22 cellular contexts compared by ENCODE assay signal in genomic region chrX:153628665-153629064, GRCh38. TPM values are rescaled to one million over a fixed set of nuclear protein-coding genes. Genes with fewer than 3 reads are reported as not detected.
DNase-seq lines count a peak whose midpoint lies in the region; ATAC-seq, FAIRE-seq and TF ChIP-seq lines count a peak whose summit lies in the region.
"Had no signal": no experiment of that assay in that cellular context is flagged by ENCODE, and none has a peak within 500 bp of the region (broad histone marks: within the 10 kb centered on the region; RNA-seq: fewer than 3 reads in every experiment).

No MANE protein-coding gene starts in this region.

- H3K36me3 ChIP-seq in BLaER1 (no peaks in the 10 kb centered on the region), WERI-Rb-1 (no peaks in the 10 kb centered on the region), HepG2 (replicated peaks in 1 of 2; ENCODE audit: control insufficient read depth in 1 of 2, insufficient read depth in 2 of 2, low read length in 2 of 2) (no peaks in the 10 kb centered on the region), upper lobe of right lung (no peaks in the 10 kb centered on the region)
- H3K36me3 ChIP-seq: BE2C, MG63, SJSA1 had no signal

- no peaks in the 10 kb centered on the region; the same call in 1 of the 2 replicates for H4K20me1 ChIP-seq in BLaER1
- H4K20me1 ChIP-seq in HepG2 (ENCODE audit: insufficient read depth, low read length): no peaks in the 10 kb centered on the region

- peaks cover 19% of the 10 kb centered on the region for H3K79me2 ChIP-seq in HepG2 (ENCODE audit: insufficient read depth, low read length)

- CTCF ChIA-PET in HepG2 (lab: Yijun Ruan, JAX; ENCODE audit: low intra/inter-chr PET ratio, low total read pairs): no interaction called here

- no peak for TF ChIP-seq POLR2A in HepG2 (IDR thresholded peaks at IDR 0.05; ENCODE audit: insufficient read depth in 1 of 2, low read depth in 2 of 2, low read length in 2 of 2)

- H3K4me2 ChIP-seq in BLaER1 (peak overlapping the region; percentile 57), HepG2 (ENCODE audit: low read depth, low read length) (peak overlapping the region; percentile 63; the same call in 1 of the 2 replicates)
- H3K4me2 ChIP-seq: A549 had no signal

- no peak overlapping the region for H3K9ac ChIP-seq in BLaER1
- H3K9ac ChIP-seq in HepG2 (ENCODE audit: insufficient read depth, low read depth, low read length): peak overlapping the region; percentile 63

- no peak for TF ChIP-seq EP300 in HepG2 (IDR thresholded peaks at IDR 0.05; ENCODE audit: low read depth in 2 of 2, low read length in 2 of 2)
- TF ChIP-seq EP300 in HepG2 (CRISPR knock-in tag; IDR thresholded peaks at IDR 0.05; ENCODE audit: borderline replicate concordance): no peak

- ATAC-seq in HepG2 (no peak), HG03354 (IDR thresholded peaks at IDR 0.05; ENCODE audit: poor library complexity, severe bottlenecking, unreplicated experiment) (no peak), upper lobe of right lung (no peak)
- ATAC-seq: A549, K562 had no signal

- H3K4me1 ChIP-seq in BLaER1 (peaks cover 28% of the 10 kb centered on the region), HepG2 (ENCODE audit: insufficient read depth, low read length) (peaks cover 77% of the 10 kb centered on the region), upper lobe of right lung (no peaks in the 10 kb centered on the region)
- H3K4me1 ChIP-seq: A549, BE2C, SJSA1 had no signal

- no peak for TF ChIP-seq CTCF in WERI-Rb-1 (IDR thresholded peaks at IDR 0.05; ENCODE audit: low read depth, low read length)
- no peak for TF ChIP-seq CTCF in HepG2 (CRISPR knock-in tag; IDR thresholded peaks at IDR 0.05)
- no peak for TF ChIP-seq CTCF in upper lobe of right lung (IDR thresholded peaks at IDR 0.05)

- 90% methylated on average over 7 of the region's 12 CpGs for WGBS in HepG2 (ENCODE audit: low lambda C conversion rate)

- FAIRE-seq in HepG2 (lab: Jason Lieb, UNC): no peak
- FAIRE-seq: A549, K562, RCC 7860 had no signal

- peaks cover 18% of the 10 kb centered on the region for H3K9me3 ChIP-seq in BLaER1
- peaks cover 3% of the 10 kb centered on the region for H3K9me3 ChIP-seq in WERI-Rb-1 (ENCODE audit: severe bottlenecking)
- H3K9me3 ChIP-seq in HepG2 (ENCODE audit: low read length): no peaks in the 10 kb centered on the region
- H3K9me3 ChIP-seq in upper lobe of right lung: no peaks in the 10 kb centered on the region
- H3K9me3 ChIP-seq: A549, BE2C, MG63, SJSA1 had no signal

- H3K27ac ChIP-seq in BLaER1: no peak overlapping the region
- H3K27ac ChIP-seq in WERI-Rb-1: no peak overlapping the region
- peak overlapping the region; percentile 100 for H3K27ac ChIP-seq in HepG2 (ENCODE audit: extremely low read length, insufficient read depth, low read length)
- no peak overlapping the region for H3K27ac ChIP-seq in upper lobe of right lung
- H3K27ac ChIP-seq: A549, SJSA1 had no signal

- in situ Hi-C loops in HepG2 (cut with HindIII; ENCODE audit: extremely low pct_ligation_motif_present, low pct_unique_long_range_greater_than_20kb): no loop called here

- POLR2A ChIA-PET in HepG2 (lab: Yijun Ruan, JAX): interaction anchor here (1.9 to 11.8 kb wide), 4 partner anchors 8 to 29 kb away, joined by 10 to 596 read pairs (median 150); partner anchors contain the start of genes CCNQ and DUSP9

- no peak overlapping the region for H2AFZ ChIP-seq in HepG2 (ENCODE audit: low read length)

- no peak for TF ChIP-seq RAD21 in HepG2 (CRISPR knock-in tag; IDR thresholded peaks at IDR 0.05)

- H3K4me3 ChIP-seq in BLaER1 (no peak overlapping the region), WERI-Rb-1 (ENCODE audit: low read depth, low read length) (no peak overlapping the region), HepG2 (replicated peaks in 1 of 3; ENCODE audit: insufficient read depth in 1 of 3, low read depth in 2 of 3, low read length in 3 of 3) (peak overlapping the region in 1 of 3 experiments; percentile 37; a peak in 1 of 6 replicates), upper lobe of right lung (no peak overlapping the region)
- H3K4me3 ChIP-seq: A549, K562, MG63, SJSA1 had no signal

- intact Hi-C loops in HepG2 (cut with micrococcal nuclease; ENCODE audit: unreplicated experiment): no loop called here
- intact Hi-C loops in posterior vena cava (cut with DNase I): no loop called here
- intact Hi-C loops in upper lobe of right lung (cut with DNase I): no loop called here

- H3K27me3 ChIP-seq in BLaER1: peaks cover 88% of the 10 kb centered on the region
- H3K27me3 ChIP-seq in WERI-Rb-1 (ENCODE audit: insufficient read depth, low read depth, severe bottlenecking): peaks cover 28% of the 10 kb centered on the region
- H3K27me3 ChIP-seq in HepG2 (ENCODE audit: control insufficient read depth in 1 of 2, insufficient read depth in 2 of 2, low read length in 2 of 2): no peaks in the 10 kb centered on the region
- H3K27me3 ChIP-seq in upper lobe of right lung: no peaks in the 10 kb centered on the region
- H3K27me3 ChIP-seq: BE2C, MG63, SJSA1 had no signal

- DNase-seq in WERI-Rb-1: peak; percentile 8
- DNase-seq in HepG2 (ENCODE audit: low spot score): no peak
- peak; percentile 76 for DNase-seq in posterior vena cava (ENCODE audit: low spot score)
- DNase-seq in upper lobe of right lung: no peak
- no peak for DNase-seq in activated T-cell treated with anti-CD3 and anti-CD28 coated beads, Interleukin-2, amount 50 U/mL, for 1 hour
- DNase-seq: BE2C; CD4-positive, alpha-beta T cell; COR-L47; MG63; NCI-H1092 treated with DMSO at 0.1 percent for 48 hours; NCI-H146; NCI-H2029; NCI-H2171; NCI-H526 had no signal

- no TSS peak for BruUV-seq in HepG2 (replicated peaks; lab: Mats Ljungman, UMichigan)

RNA-seq across cellular contexts. Expression of gene DUSP9, which starts 18.3 kb away (rescaled TPM):
- total RNA-seq in HepG2 (2016; rRNA removed; fragmentation: Illumina TruSeq; extraction: Trizol) (357 and 435 TPM in 2 replicates), posterior vena cava (not detected), upper lobe of right lung (not detected)
- 183 and 202 TPM in 2 replicates for total RNA-seq in HepG2 (2016; cell fraction: cytosol; rRNA removed; fragmentation: Illumina TruSeq; extraction: Trizol; ENCODE audit: low read depth)
- total RNA-seq in HepG2 (2016; cell fraction: insoluble cytoplasmic fraction; rRNA removed; fragmentation: Illumina TruSeq; extraction: Trizol): 332 and 447 TPM in 2 replicates
- total RNA-seq in HepG2 (2016; cell fraction: membrane; rRNA removed; fragmentation: Illumina TruSeq; extraction: Trizol): 386 and 448 TPM in 2 replicates
- total RNA-seq in HepG2 (2016; cell fraction: nucleus; rRNA removed; fragmentation: Illumina TruSeq; extraction: Trizol): 159 and 193 TPM in 2 replicates
- polyA plus RNA-seq in HepG2 (2011; rRNA removed): 235 and 335 TPM in 2 replicates
- polyA plus RNA-seq in HepG2 (2011; cell fraction: cytosol; rRNA removed): 239 and 294 TPM in 2 replicates
- polyA plus RNA-seq in HepG2 (2011; cell fraction: nucleus; rRNA removed): 263 and 279 TPM in 2 replicates
- polyA plus RNA-seq in HepG2 (2012): 173 and 253 TPM in 2 replicates
- polyA plus RNA-seq in HepG2 (2016; cell fraction: cytosol; fragmentation: Illumina TruSeq; extraction: Trizol; ENCODE audit: low read depth): 162 and 174 TPM in 2 replicates
- 322 and 341 TPM in 2 replicates for polyA plus RNA-seq in HepG2 (2016; cell fraction: insoluble cytoplasmic fraction; fragmentation: Illumina TruSeq; extraction: Trizol; ENCODE audit: low read depth)
- 301 and 303 TPM in 2 replicates for polyA plus RNA-seq in HepG2 (2016; cell fraction: membrane; fragmentation: Illumina TruSeq; extraction: Trizol; ENCODE audit: low read depth)
- polyA plus RNA-seq in HepG2 (2016; cell fraction: nucleus; fragmentation: Illumina TruSeq; extraction: Trizol; ENCODE audit: insufficient read depth, low read depth): 275 and 284 TPM in 2 replicates
- 22.4 and 433 TPM in 2 replicates for polyA minus RNA-seq in HepG2 (2011; rRNA and poly(A)+ RNA removed; ENCODE audit: low replicate concordance)
- polyA minus RNA-seq in HepG2 (2011; cell fraction: cytosol; rRNA and poly(A)+ RNA removed): 192 and 199 TPM in 2 replicates
- polyA minus RNA-seq in HepG2 (2011; cell fraction: nucleus; rRNA and poly(A)+ RNA removed): 54.5 and 60.7 TPM in 2 replicates
- total RNA-seq: CD4-positive, alpha-beta T cell; LHCN-M2; OCI-LY7 had no signal

RNA-seq across cellular contexts. Expression of gene CCNQ, which starts 29.7 kb away (rescaled TPM):
- total RNA-seq in HepG2 (2016; rRNA removed; fragmentation: Illumina TruSeq; extraction: Trizol) (23.7 and 25.5 TPM in 2 replicates), posterior vena cava (10 to 100 TPM; 15.8 to 21.7 TPM), upper lobe of right lung (18.9 TPM)
- total RNA-seq in HepG2 (2016; cell fraction: cytosol; rRNA removed; fragmentation: Illumina TruSeq; extraction: Trizol; ENCODE audit: low read depth): 68.7 and 75.5 TPM in 2 replicates
- total RNA-seq in HepG2 (2016; cell fraction: insoluble cytoplasmic fraction; rRNA removed; fragmentation: Illumina TruSeq; extraction: Trizol): 21.1 and 24.5 TPM in 2 replicates
- total RNA-seq in HepG2 (2016; cell fraction: membrane; rRNA removed; fragmentation: Illumina TruSeq; extraction: Trizol): 70.2 and 79.6 TPM in 2 replicates
- 9.8 and 13.2 TPM in 2 replicates for total RNA-seq in HepG2 (2016; cell fraction: nucleus; rRNA removed; fragmentation: Illumina TruSeq; extraction: Trizol)
- polyA plus RNA-seq in HepG2 (2011; rRNA removed): 15.0 and 22.0 TPM in 2 replicates
- polyA plus RNA-seq in HepG2 (2011; cell fraction: cytosol; rRNA removed): 21.9 and 25.7 TPM in 2 replicates
- 11.2 and 14.5 TPM in 2 replicates for polyA plus RNA-seq in HepG2 (2011; cell fraction: nucleus; rRNA removed)
- 8.9 and 11.1 TPM in 2 replicates for polyA plus RNA-seq in HepG2 (2012)
- polyA plus RNA-seq in HepG2 (2016; cell fraction: cytosol; fragmentation: Illumina TruSeq; extraction: Trizol; ENCODE audit: low read depth): 68.9 and 82.0 TPM in 2 replicates
- 20.1 and 20.6 TPM in 2 replicates for polyA plus RNA-seq in HepG2 (2016; cell fraction: insoluble cytoplasmic fraction; fragmentation: Illumina TruSeq; extraction: Trizol; ENCODE audit: low read depth)
- 55.1 and 67.3 TPM in 2 replicates for polyA plus RNA-seq in HepG2 (2016; cell fraction: membrane; fragmentation: Illumina TruSeq; extraction: Trizol; ENCODE audit: low read depth)
- 15.0 and 20.6 TPM in 2 replicates for polyA plus RNA-seq in HepG2 (2016; cell fraction: nucleus; fragmentation: Illumina TruSeq; extraction: Trizol; ENCODE audit: insufficient read depth, low read depth)
- 19.4 and 43.5 TPM in 2 replicates for polyA minus RNA-seq in HepG2 (2011; rRNA and poly(A)+ RNA removed; ENCODE audit: low replicate concordance)
- 6.7 and 9.8 TPM in 2 replicates for polyA minus RNA-seq in HepG2 (2011; cell fraction: cytosol; rRNA and poly(A)+ RNA removed)
- 5.4 and 6.1 TPM in 2 replicates for polyA minus RNA-seq in HepG2 (2011; cell fraction: nucleus; rRNA and poly(A)+ RNA removed)

RNA-seq across cellular contexts. Expression of gene PNCK, which starts 44.9 kb away (rescaled TPM):
- total RNA-seq in HepG2 (2016; rRNA removed; fragmentation: Illumina TruSeq; extraction: Trizol): not detected in 2 replicates
- not detected in 2 replicates for total RNA-seq in HepG2 (2016; cell fraction: cytosol; rRNA removed; fragmentation: Illumina TruSeq; extraction: Trizol; ENCODE audit: low read depth)
- total RNA-seq in HepG2 (2016; cell fraction: insoluble cytoplasmic fraction; rRNA removed; fragmentation: Illumina TruSeq; extraction: Trizol): not detected in 2 replicates
- total RNA-seq in HepG2 (2016; cell fraction: membrane; rRNA removed; fragmentation: Illumina TruSeq; extraction: Trizol): not detected in 2 replicates
- total RNA-seq in HepG2 (2016; cell fraction: nucleus; rRNA removed; fragmentation: Illumina TruSeq; extraction: Trizol): not detected in 2 replicates
- 33.1 and 55.3 TPM in 2 replicates for polyA plus RNA-seq in HepG2 (2011; rRNA removed)
- polyA plus RNA-seq in HepG2 (2011; cell fraction: cytosol; rRNA removed): 25.3 and 25.4 TPM in 2 replicates
- polyA plus RNA-seq in HepG2 (2011; cell fraction: nucleus; rRNA removed): 294 and 322 TPM in 2 replicates
- polyA plus RNA-seq in HepG2 (2012): 32.4 and 45.3 TPM in 2 replicates
- polyA plus RNA-seq in HepG2 (2016; cell fraction: cytosol; fragmentation: Illumina TruSeq; extraction: Trizol; ENCODE audit: low read depth): 0.12 TPM in 1 of 2 replicates, not detected in the other
- polyA plus RNA-seq in HepG2 (2016; cell fraction: insoluble cytoplasmic fraction; fragmentation: Illumina TruSeq; extraction: Trizol; ENCODE audit: low read depth): not detected in 2 replicates
- polyA plus RNA-seq in HepG2 (2016; cell fraction: membrane; fragmentation: Illumina TruSeq; extraction: Trizol; ENCODE audit: low read depth): not detected in 2 replicates
- polyA plus RNA-seq in HepG2 (2016; cell fraction: nucleus; fragmentation: Illumina TruSeq; extraction: Trizol; ENCODE audit: insufficient read depth, low read depth): 1.2 TPM in 1 of 2 replicates, not detected in the other
- 0.91 and 21.5 TPM in 2 replicates for polyA minus RNA-seq in HepG2 (2011; rRNA and poly(A)+ RNA removed; ENCODE audit: low replicate concordance)
- 8.9 and 13.2 TPM in 2 replicates for polyA minus RNA-seq in HepG2 (2011; cell fraction: cytosol; rRNA and poly(A)+ RNA removed)
- 42.2 and 53.6 TPM in 2 replicates for polyA minus RNA-seq in HepG2 (2011; cell fraction: nucleus; rRNA and poly(A)+ RNA removed)
- 10 to 100 TPM; 41.1 to 58.9 TPM for total RNA-seq in posterior vena cava
- total RNA-seq in upper lobe of right lung: 0.72 TPM
- total RNA-seq: LHCN-M2, SJSA1 had no signal

RNA-seq across cellular contexts. Expression of gene SLC6A8, which starts 59.1 kb away (rescaled TPM):
- total RNA-seq in HepG2 (2016; rRNA removed; fragmentation: Illumina TruSeq; extraction: Trizol) (9.0 and 13.9 TPM in 2 replicates), posterior vena cava (10 to 100 TPM; 33.5 to 42.3 TPM), upper lobe of right lung (8.0 TPM)
- 5.6 and 6.3 TPM in 2 replicates for total RNA-seq in HepG2 (2016; cell fraction: cytosol; rRNA removed; fragmentation: Illumina TruSeq; extraction: Trizol; ENCODE audit: low read depth)
- total RNA-seq in HepG2 (2016; cell fraction: insoluble cytoplasmic fraction; rRNA removed; fragmentation: Illumina TruSeq; extraction: Trizol): 8.6 and 16.2 TPM in 2 replicates
- total RNA-seq in HepG2 (2016; cell fraction: membrane; rRNA removed; fragmentation: Illumina TruSeq; extraction: Trizol): 22.0 and 22.3 TPM in 2 replicates
- total RNA-seq in HepG2 (2016; cell fraction: nucleus; rRNA removed; fragmentation: Illumina TruSeq; extraction: Trizol): 11.0 and 18.5 TPM in 2 replicates
- polyA plus RNA-seq in HepG2 (2011; rRNA removed): 176 and 264 TPM in 2 replicates
- 196 and 214 TPM in 2 replicates for polyA plus RNA-seq in HepG2 (2011; cell fraction: cytosol; rRNA removed)
- 723 and 745 TPM in 2 replicates for polyA plus RNA-seq in HepG2 (2011; cell fraction: nucleus; rRNA removed)
- polyA plus RNA-seq in HepG2 (2012): 356 and 405 TPM in 2 replicates
- 10.4 and 12.7 TPM in 2 replicates for polyA plus RNA-seq in HepG2 (2016; cell fraction: cytosol; fragmentation: Illumina TruSeq; extraction: Trizol; ENCODE audit: low read depth)
- polyA plus RNA-seq in HepG2 (2016; cell fraction: insoluble cytoplasmic fraction; fragmentation: Illumina TruSeq; extraction: Trizol; ENCODE audit: low read depth): 19.8 and 27.0 TPM in 2 replicates
- 35.0 and 35.9 TPM in 2 replicates for polyA plus RNA-seq in HepG2 (2016; cell fraction: membrane; fragmentation: Illumina TruSeq; extraction: Trizol; ENCODE audit: low read depth)
- 58.3 and 60.5 TPM in 2 replicates for polyA plus RNA-seq in HepG2 (2016; cell fraction: nucleus; fragmentation: Illumina TruSeq; extraction: Trizol; ENCODE audit: insufficient read depth, low read depth)
- 85.4 and 544 TPM in 2 replicates for polyA minus RNA-seq in HepG2 (2011; rRNA and poly(A)+ RNA removed; ENCODE audit: low replicate concordance)
- polyA minus RNA-seq in HepG2 (2011; cell fraction: cytosol; rRNA and poly(A)+ RNA removed): 145 and 181 TPM in 2 replicates
- 106 and 150 TPM in 2 replicates for polyA minus RNA-seq in HepG2 (2011; cell fraction: nucleus; rRNA and poly(A)+ RNA removed)
- total RNA-seq: OCI-LY7 had no signal

Comparison
In these comparisons a context has a peak if more than half of its experiments do, and no peak if none do; other contexts are left out.
1. DNase-seq: peak in WERI-Rb-1 (single experiment) and posterior vena cava (single experiment); none in HepG2 (single experiment), upper lobe of right lung (single experiment) and activated T-cell treated with anti-CD3 and anti-CD28 coated beads, Interleukin-2, amount 50 U/mL, for 1 hour (single experiment).
2. RNA of gene DUSP9, which starts 18.3 kb away (total RNA-seq): 159 to 448 TPM in HepG2; not detected in posterior vena cava and not detected in upper lobe of right lung (single experiment); every median in the first group is over 100 times any median in the second.
3. RNA of gene PNCK, which starts 44.9 kb away (total RNA-seq): 41.1 to 58.9 TPM in posterior vena cava; 0.72 TPM in upper lobe of right lung (single experiment) and not detected in HepG2; every median in the first group is over 10 times any median in the second.